Comparison of ENCODE assay signal across 8 cellular contexts in the genomic region with DNA sequence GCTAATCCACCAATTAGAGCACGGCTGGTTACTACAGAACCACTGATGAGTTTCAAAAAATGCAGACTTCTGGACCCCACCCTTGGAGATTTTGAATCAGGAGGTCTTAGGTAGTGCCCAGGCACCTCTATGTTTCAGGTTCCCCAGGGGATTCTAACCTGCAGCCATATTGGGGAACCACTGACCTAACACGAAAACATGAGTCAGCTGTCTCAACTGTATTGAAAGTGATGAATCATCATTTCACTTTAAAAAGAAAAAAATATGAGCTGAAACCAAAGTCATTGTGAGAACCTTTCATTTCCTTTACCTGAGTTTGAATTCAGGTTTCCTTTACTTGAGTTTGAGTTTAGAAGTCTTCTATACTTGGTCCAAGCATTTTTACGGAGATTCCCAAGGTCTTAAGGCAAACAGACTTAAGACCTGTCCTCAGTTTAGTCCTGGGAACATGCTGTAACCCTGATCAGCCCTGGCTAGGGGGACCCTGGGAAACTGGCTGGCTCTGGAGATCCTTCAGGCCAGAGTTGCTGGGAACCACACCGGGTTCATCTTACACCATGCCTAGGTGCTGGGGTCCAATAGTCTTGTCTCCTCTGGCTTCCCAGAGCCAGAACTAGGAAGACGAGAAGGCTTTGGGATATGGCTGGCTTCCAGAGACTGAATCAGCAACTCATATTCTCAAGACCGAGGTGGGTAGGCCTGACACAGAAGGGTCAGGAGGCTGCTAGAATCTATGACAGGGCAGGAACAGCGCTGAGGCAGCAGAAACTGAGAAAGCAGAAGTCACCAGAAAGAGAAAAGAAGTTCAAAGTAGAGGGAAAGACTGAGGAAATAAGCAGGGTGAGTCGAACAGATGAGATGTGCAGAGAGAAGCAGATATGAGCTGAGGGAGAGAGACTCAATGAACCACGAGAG. TPM values are rescaled to one million over a fixed set of nuclear protein-coding genes. Genes with fewer than 3 reads are reported as not detected.
A peak's percentile ranks its signal among the peaks of the same experiment; 100 is the strongest.
DNase-seq lines count a peak whose midpoint lies in the region; ATAC-seq and TF ChIP-seq lines count a peak whose summit lies in the region.

No MANE protein-coding gene starts in this region.

- DNase-seq in AG09309 (ENCODE audit: low read depth) (peak; percentile 54), SJSA1 (ENCODE audit: low read depth in 1 of 2, low spot score in 2 of 2) (no peak), fibroblast of mammary gland (ENCODE audit: low read depth) (peak; percentile 96), COLO829 (ENCODE audit: low spot score) (no peak), NCI-H1092 treated with DMSO at 0.1 percent for 48 hours (lab: John Stamatoyannopoulos, UW) (no peak)
- DNase-seq in stimulated activated CD4-positive, alpha-beta T cell treated with anti-CD3 and anti-CD28 coated beads, Interleukin-2, amount 100 ng/mL, for 24 hours, result peak; percentile 37 to 40

- no peaks in the 10 kb centered on the region for H3K9me3 ChIP-seq in SJSA1 (replicated peaks)

- H3K4me3 ChIP-seq in AG09309 (ENCODE audit: control insufficient read depth, low read depth, low read length) (no peak overlapping the region), SJSA1 (no peak overlapping the region), fibroblast of mammary gland (ENCODE audit: control insufficient read depth, low read depth, low read length) (no peak overlapping the region)

- no peaks in the 10 kb centered on the region for H3K27me3 ChIP-seq in SJSA1 (replicated peaks)

- peaks cover 11% of the 10 kb centered on the region for H3K4me1 ChIP-seq in SJSA1 (replicated peaks)

- H3K27ac ChIP-seq in SJSA1, result peak overlapping the region; percentile 49

- TF ChIP-seq CTCF in AG09309 (IDR thresholded peaks at IDR 0.05; ENCODE audit: control insufficient read depth, insufficient read depth, low read depth, low read length, missing control alignments), result no peak
- TF ChIP-seq CTCF in fibroblast of mammary gland (conservative IDR thresholded peaks at IDR 0.05; ENCODE audit: control insufficient read depth, insufficient read depth, low read depth, low read length), result no peak

- ATAC-seq in GM19025 (IDR thresholded peaks at IDR 0.05; ENCODE audit: low read depth, unreplicated experiment) (peak; percentile 84), HG03064 (IDR thresholded peaks at IDR 0.05; ENCODE audit: low read depth, unreplicated experiment) (peak; percentile 75)

- no peaks in the 10 kb centered on the region for H3K36me3 ChIP-seq in SJSA1

RNA-seq across cellular contexts. Expression of gene PDCD1LG2, which starts 16.5 kb away (rescaled TPM):
- total RNA-seq in SJSA1 (2014; rRNA removed; shearing (Covaris generic)), result 8.8 and 18.4 TPM in 2 replicates

RNA-seq across cellular contexts. Expression of gene CD274, which starts 43.5 kb away (rescaled TPM):
- total RNA-seq in SJSA1 (2014; rRNA removed; shearing (Covaris generic)), result 6.2 and 8.0 TPM in 2 replicates

RNA-seq across cellular contexts. Expression of gene PLGRKT, which starts 56.1 kb away (rescaled TPM):
- 20.9 and 31.2 TPM in 2 replicates for total RNA-seq in SJSA1 (2014; rRNA removed; shearing (Covaris generic))

Comparison
In these comparisons a context has a peak if more than half of its experiments do, and no peak if none do; other contexts are left out.
1. DNase-seq: peak in AG09309 (single experiment), fibroblast of mammary gland (single experiment) and stimulated activated CD4-positive, alpha-beta T cell treated with anti-CD3 and anti-CD28 coated beads, Interleukin-2, amount 100 ng/mL, for 24 hours (2 of 2); none in SJSA1 (0 of 2), COLO829 (single experiment) and NCI-H1092 treated with DMSO at 0.1 percent for 48 hours (single experiment).